8 cellular contexts compared by ENCODE assay signal in genomic region chr6:34657307-34657978, GRCh38. TPM values are rescaled to one million over a fixed set of nuclear protein-coding genes. Genes with fewer than 3 reads are reported as not detected.
DNase-seq lines count a peak whose midpoint lies in the region; ATAC-seq and TF ChIP-seq lines count a peak whose summit lies in the region.

No MANE protein-coding gene starts in this region.

- peaks cover 31% of the 10 kb centered on the region for H3K4me1 Mint-ChIP-seq in T-helper 17 cell
- H3K4me1 Mint-ChIP-seq in natural killer cell: peaks cover 39% of the 10 kb centered on the region in 2 donors

- H3K27ac ChIP-seq in DND-41 (ENCODE audit: low read length): peak overlapping the region; percentile 94

- H3K79me2 ChIP-seq in DND-41 (ENCODE audit: insufficient read depth, low read length): peaks cover 76% of the 10 kb centered on the region

- TF ChIP-seq CTCF in DND-41 (IDR thresholded peaks at IDR 0.05; ENCODE audit: borderline replicate concordance, extremely low read depth, low read length, poor library complexity, severe bottlenecking) (no peak), natural killer cell (IDR thresholded peaks at IDR 0.05) (no peak)

- no peaks in the 10 kb centered on the region for H4K20me1 ChIP-seq in DND-41 (ENCODE audit: insufficient read depth, low read length)

- peak overlapping the region; percentile 77 for H3K4me2 ChIP-seq in DND-41 (ENCODE audit: insufficient read depth, low read length)

- ATAC-seq in DND-41 (ENCODE audit: insufficient read depth, low read depth): peak; percentile 65
- ATAC-seq in T-helper 17 cell: peak; percentile 23
- ATAC-seq in esophagus mucosa: peak; percentile 66
- peak; percentile 24 to 48 (median 48) for ATAC-seq in natural killer cell
- ATAC-seq in GM18511 (IDR thresholded peaks at IDR 0.05; ENCODE audit: unreplicated experiment): no peak
- ATAC-seq in HG03196 (IDR thresholded peaks at IDR 0.05; ENCODE audit: unreplicated experiment): no peak

- no peaks in the 10 kb centered on the region for H3K9me3 Mint-ChIP-seq in natural killer cell

- H3K27me3 ChIP-seq in DND-41 (ENCODE audit: insufficient read depth, low read length, poor library complexity): no peaks in the 10 kb centered on the region
- H3K27me3 ChIP-seq in H7 (ENCODE audit: control insufficient read depth, insufficient read depth, low read length): no peaks in the 10 kb centered on the region

- intact Hi-C loops in natural killer cell (cut with micrococcal nuclease): loop anchor here (2.0 kb wide), 2 partner anchors 13 to 39 kb away; partner anchors contain the start of gene ILRUN

- peak; percentile 59 for DNase-seq in DND-41
- peak; percentile 86 for DNase-seq in LoVo (ENCODE audit: low spot score)
- no peak for DNase-seq in T-helper 17 cell
- DNase-seq in natural killer cell: no peak
- no peak for DNase-seq in H7

- peak overlapping the region; percentile 62 for H3K9ac ChIP-seq in DND-41 (ENCODE audit: low read depth, low read length)

- peak overlapping the region; percentile 96 for H3K27ac Mint-ChIP-seq in T-helper 17 cell
- H3K27ac Mint-ChIP-seq in natural killer cell: peak overlapping the region; percentile 88 to 91

- peak overlapping the region; percentile 86 for H3K4me3 Mint-ChIP-seq in T-helper 17 cell
- peak overlapping the region; percentile 82 for H3K4me3 Mint-ChIP-seq in natural killer cell

- peaks cover 32% of the 10 kb centered on the region for H3K4me1 ChIP-seq in DND-41 (ENCODE audit: insufficient read depth, low read length)

- H3K36me3 Mint-ChIP-seq in T-helper 17 cell (ENCODE audit: low read depth): peaks cover 2% of the 10 kb centered on the region
- H3K36me3 Mint-ChIP-seq in natural killer cell: no peaks in the 10 kb centered on the region

- no peaks in the 10 kb centered on the region for H3K27me3 Mint-ChIP-seq in T-helper 17 cell
- no peaks in the 10 kb centered on the region for H3K27me3 Mint-ChIP-seq in natural killer cell (ENCODE audit: low read depth in 2 of 2)

- H3K4me3 ChIP-seq in DND-41 (ENCODE audit: low read depth in 1 of 2, low read length in 2 of 2) (peak overlapping the region; percentile 26 to 55), H7 (ENCODE audit: insufficient read depth, low read depth, low read length) (no peak overlapping the region)

- H3K36me3 ChIP-seq in DND-41 (ENCODE audit: insufficient read depth, low read length): peaks cover 18% of the 10 kb centered on the region; the same call in 1 of the 2 replicates
- no peaks in the 10 kb centered on the region for H3K36me3 ChIP-seq in H7 (replicated peaks; ENCODE audit: control insufficient read depth, insufficient read depth, low read length)

- peak overlapping the region; percentile 64 for H2AFZ ChIP-seq in DND-41 (ENCODE audit: low read depth, low read length)

- no peaks in the 10 kb centered on the region for H3K9me3 ChIP-seq in DND-41 (ENCODE audit: insufficient read depth, low read length, severe bottlenecking)
- H3K9me3 ChIP-seq in T-helper 17 cell (ENCODE audit: control insufficient read depth, low read length, poor library complexity, severe bottlenecking): no peaks in the 10 kb centered on the region

RNA-seq across cellular contexts. Expression of gene ILRUN, which starts 39.1 kb away (rescaled TPM):
- total RNA-seq in T-helper 17 cell (10 to 100 TPM; 55.9 to 64.4 TPM), esophagus mucosa (49.0 TPM), natural killer cell (100 to 1,000 TPM in 1 of 3 donors, 10 to 100 TPM in 2; 91.2 to 101 (median 92.3) TPM)
- total RNA-seq in H7 (2014; rRNA removed; shearing (Covaris generic)): 42.2 and 50.4 TPM in 2 replicates

Comparison
In these comparisons a context has a peak if more than half of its experiments do, and no peak if none do; other contexts are left out.
1. ATAC-seq: peak in DND-41 (single experiment), T-helper 17 cell (single experiment), esophagus mucosa (single experiment) and natural killer cell (3 of 3); none in GM18511 (single experiment) and HG03196 (single experiment).
2. DNase-seq: peak in DND-41 (single experiment) and LoVo (single experiment); none in T-helper 17 cell (0 of 3), natural killer cell (single experiment) and H7 (single experiment).